Comparison of ENCODE assay signal across 21 cellular contexts in genomic region chr9:78273761-78274160, GRCh38. TPM values are rescaled to one million over a fixed set of nuclear protein-coding genes. Genes with fewer than 3 reads are reported as not detected.
DNase-seq lines count a peak whose midpoint lies in the region; ATAC-seq, FAIRE-seq and TF ChIP-seq lines count a peak whose summit lies in the region.
"Had no signal": no experiment of that assay in that cellular context is flagged by ENCODE, and none has a peak within 500 bp of the region (broad histone marks: within the 10 kb centered on the region; RNA-seq: fewer than 3 reads in every experiment).

No MANE protein-coding gene starts in this region.

- H2AK5ac ChIP-seq in IMR-90 (ENCODE audit: low read depth, low read length) (no peak overlapping the region), H9 (ENCODE audit: insufficient read length, low read length) (no peak overlapping the region)

- TF ChIP-seq RAD21 in IMR-90 (IDR thresholded peaks at IDR 0.05; ENCODE audit: low read length), result no peak

- H3K27me3 ChIP-seq in IMR-90 (ENCODE audit: control insufficient read depth, insufficient read depth, low read length), result no peaks in the 10 kb centered on the region
- no peaks in the 10 kb centered on the region for H3K27me3 ChIP-seq in bronchial epithelial cell (ENCODE audit: control insufficient read depth, insufficient read depth, low read length)
- no peaks in the 10 kb centered on the region for H3K27me3 ChIP-seq in H9 (ENCODE audit: insufficient read depth, low read length)

- H3K4ac ChIP-seq in IMR-90 (ENCODE audit: low read depth, low read length), result no peak overlapping the region
- no peak overlapping the region for H3K4ac ChIP-seq in H9 (ENCODE audit: low read depth, low read length)

- no peak for FAIRE-seq in bronchial epithelial cell (lab: Jason Lieb, UNC)
- FAIRE-seq: D721Med, GM12892, K562 had no signal

- H2AFZ ChIP-seq in IMR-90 (replicated peaks; ENCODE audit: low read length, poor library complexity), result no peak overlapping the region
- no peak overlapping the region for H2AFZ ChIP-seq in H9 (ENCODE audit: low read length)

- H3K79me1 ChIP-seq in IMR-90 (ENCODE audit: low read depth in 1 of 2, low read length in 2 of 2) (no peaks in the 10 kb centered on the region), H9 (ENCODE audit: insufficient read depth, low read depth, low read length, poor library complexity, severe bottlenecking) (no peaks in the 10 kb centered on the region)

- CTCF ChIA-PET in AG04449 (lab: Yijun Ruan, JAX) (interaction anchor here (0.7 to 3.7 kb wide), 4 partner anchors 12 to 23 kb away, joined by 3 to 24 read pairs (median 4); partner anchors contain the start of gene PSAT1), IMR-90 (lab: Yijun Ruan, JAX) (interaction anchor here (0.6 to 0.8 kb wide), 2 partner anchors 11 to 1771 kb away, joined by 3 read pairs; no protein-coding TSS in a partner anchor)

- no peak overlapping the region for H4K8ac ChIP-seq in IMR-90 (ENCODE audit: low read depth in 2 of 2, low read length in 2 of 2)
- no peak overlapping the region for H4K8ac ChIP-seq in H9 (replicated peaks; ENCODE audit: insufficient read length, low read depth, low read length)

- intact Hi-C loops in IMR-90 (cut with micrococcal nuclease), result no loop called here

- H3K9me1 ChIP-seq in IMR-90 (ENCODE audit: insufficient read depth, low read length), result no peaks in the 10 kb centered on the region

- H3K4me3 Mint-ChIP-seq in H9, result no peak overlapping the region
- H3K4me3 Mint-ChIP-seq: CD4-positive, alpha-beta memory T cell had no signal

- no peaks in the 10 kb centered on the region for H4K20me1 ChIP-seq in IMR-90 (ENCODE audit: insufficient read depth, low read length)
- H4K20me1 ChIP-seq in H9 (ENCODE audit: control insufficient read depth, insufficient read depth, insufficient read length), result no peaks in the 10 kb centered on the region

- H3K4me1 Mint-ChIP-seq in H9, result 0 out of 4 replicates have a peak, but pooled peaks cover 0 to 3% of the 10 kb centered on the region in 2 experiments

- H3K14ac ChIP-seq in IMR-90 (replicated peaks; ENCODE audit: low read depth, low read length), result no peak overlapping the region
- H3K14ac ChIP-seq in H9 (ENCODE audit: insufficient read depth, low read length), result no peak overlapping the region

- 100% methylated on average over 2 of the region's 3 CpGs; no CpG with 5 or more reads in 1 of the 2 experiments for WGBS in IMR-90 (ENCODE audit: extremely low coverage in 2 of 2, insufficient read length in 1 of 2), 2 experiments
- no CpG with 5 or more reads among the region's 3 CpGs for WGBS in H9 (ENCODE audit: extremely low coverage, insufficient read length, low lambda C conversion rate)

- ATAC-seq in IMR-90 (ENCODE audit: low read depth), result peak; percentile 84
- ATAC-seq in HG03108 (IDR thresholded peaks at IDR 0.05; ENCODE audit: unreplicated experiment), result no peak
- ATAC-seq: K562 had no signal

- H3K23ac ChIP-seq in IMR-90 (ENCODE audit: low read depth, low read length), result no peak overlapping the region
- no peak overlapping the region for H3K23ac ChIP-seq in H9 (ENCODE audit: insufficient read length, low read depth, low read length)

- no peaks in the 10 kb centered on the region for H3K27me3 Mint-ChIP-seq in H9 (ENCODE audit: low read depth)
- H3K27me3 Mint-ChIP-seq: CD4-positive, alpha-beta memory T cell had no signal

- H3K9me3 ChIP-seq in IMR-90 (ENCODE audit: control insufficient read depth, insufficient read depth, low read length) (no peaks in the 10 kb centered on the region), H9 (ENCODE audit: control insufficient read depth, low read depth, low read length) (no peaks in the 10 kb centered on the region)

- H3K4me1 ChIP-seq in IMR-90 (ENCODE audit: control insufficient read depth, insufficient read depth, low read length) (peaks cover 3% of the 10 kb centered on the region), H9 (ENCODE audit: insufficient read depth, low read length) (no peaks in the 10 kb centered on the region)

- BruUV-seq in IMR-90 (replicated peaks; lab: Mats Ljungman, UMichigan), result no TSS peak

- H3K79me2 ChIP-seq in H9 (ENCODE audit: insufficient read depth, low read length), result no peaks in the 10 kb centered on the region

- no peak overlapping the region for H2AK9ac ChIP-seq in IMR-90 (replicated peaks; ENCODE audit: low read depth, low read length, poor library complexity)

- H4K5ac ChIP-seq in IMR-90 (ENCODE audit: low read depth, low read length) (no peak overlapping the region), H9 (ENCODE audit: insufficient read length, low read depth, low read length) (no peak overlapping the region)

- H3K56ac ChIP-seq in IMR-90 (ENCODE audit: extremely low read depth, insufficient read depth, low read length) (no peak overlapping the region), H9 (ENCODE audit: insufficient read length, low read depth, low read length) (no peak overlapping the region)

- H3K27ac ChIP-seq in IMR-90 (ENCODE audit: insufficient read depth, low read length) (no peak overlapping the region), H9 (ENCODE audit: insufficient read length, low read depth, low read length) (no peak overlapping the region)
- H3K27ac ChIP-seq: 22Rv1 had no signal

- POLR2A ChIA-PET in AG04449 (lab: Yijun Ruan, JAX) (interaction anchor here (0.6 kb wide), 1 partner anchor 344 kb away, joined by 3 read pairs; no protein-coding TSS in a partner anchor), IMR-90 (lab: Charles Lee; ENCODE audit: unreplicated experiment) (interaction anchor here (0.6 kb wide), 1 partner anchor 584 kb away, joined by 3 read pairs; no protein-coding TSS in a partner anchor)

- H2BK120ac ChIP-seq in IMR-90 (ENCODE audit: low read depth, low read length) (no peak overlapping the region), H9 (ENCODE audit: low read depth, low read length, poor library complexity, severe bottlenecking) (no peak overlapping the region)

- H4K91ac ChIP-seq in IMR-90 (ENCODE audit: insufficient read depth, low read depth, low read length), result no peak overlapping the region
- H4K91ac ChIP-seq in H9 (ENCODE audit: insufficient read length, low read depth, low read length), result no peak overlapping the region

- peak overlapping the region; percentile 3; the same call in 1 of the 2 replicates for H3K18ac ChIP-seq in IMR-90 (ENCODE audit: low read depth, low read length)
- no peak overlapping the region for H3K18ac ChIP-seq in H9 (ENCODE audit: insufficient read length, low read depth, low read length)

- DNase-seq in AG04449 (ENCODE audit: low read depth, low spot score) (peak; percentile 51), IMR-90 (peak; percentile 74), bronchial epithelial cell (ENCODE audit: low read depth) (peak; percentile 16), hepatic stellate cell (ENCODE audit: low spot score) (peak; percentile 18), cerebellar nuclear complex (lab: John Stamatoyannopoulos, UW) (no peak), H9 (no peak), SW 1271 (lab: John Stamatoyannopoulos, UW) (no peak)
- DNase-seq: CD4-positive, alpha-beta memory T cell; DMS79; MV-4-11; NCI-H1417 treated with DMSO at 0.1 percent for 48 hours; NCI-H2029; NCI-H2171; NCI-H446; NCI-H69; SIG-M5 had no signal

- H3K4me2 ChIP-seq in IMR-90 (ENCODE audit: low read depth, low read length) (peak overlapping the region; percentile 16; the same call in 1 of the 2 replicates), H9 (ENCODE audit: insufficient read depth, insufficient read length, low read length) (no peak overlapping the region)

- H2BK20ac ChIP-seq in IMR-90 (ENCODE audit: low read depth, low read length), result no peak overlapping the region
- H2BK20ac ChIP-seq in H9 (ENCODE audit: low read depth, low read length, poor library complexity, severe bottlenecking), result no peak overlapping the region

- H2BK12ac ChIP-seq in H9 (ENCODE audit: insufficient read length, low read depth, low read length), result no peak overlapping the region

- in situ Hi-C loops in IMR-90 (cut with MboI; ENCODE audit: low sequenced_read_pairs), result no loop called here

- TF ChIP-seq POLR2A in IMR-90 (IDR thresholded peaks at IDR 0.05; ENCODE audit: low read depth, low read length), result no peak

- H3K4me3 ChIP-seq in AG04449 (ENCODE audit: low read depth, low read length) (no peak overlapping the region), IMR-90 (ENCODE audit: insufficient read depth, low read depth, low read length) (no peak overlapping the region), bronchial epithelial cell (ENCODE audit: low read depth, low read length) (no peak overlapping the region)
- H3K4me3 ChIP-seq: K562 had no signal

- no peak for TF ChIP-seq CTCF in AG04449 (IDR thresholded peaks at IDR 0.05; ENCODE audit: insufficient read depth, low read length, missing control alignments)
- no peak for TF ChIP-seq CTCF in IMR-90 (conservative IDR thresholded peaks at IDR 0.05; ENCODE audit: low read depth, low read length)
- no peak for TF ChIP-seq CTCF in bronchial epithelial cell (IDR thresholded peaks at IDR 0.05; ENCODE audit: insufficient read depth, low read length, severe bottlenecking)
- no peak for TF ChIP-seq CTCF in H9 (conservative IDR thresholded peaks at IDR 0.05)

- H3T11ph ChIP-seq in H9 (ENCODE audit: low read length), result no peak overlapping the region

- H3K36me3 ChIP-seq in IMR-90 (ENCODE audit: control insufficient read depth, insufficient read depth, low read length) (0 out of 2 replicates have a peak, but pooled peaks cover 1% of the 10 kb centered on the region), bronchial epithelial cell (ENCODE audit: control insufficient read depth, insufficient read depth, low read length) (no peaks in the 10 kb centered on the region)

- no peak overlapping the region for H2BK5ac ChIP-seq in IMR-90 (ENCODE audit: low read depth, low read length, poor library complexity, severe bottlenecking)
- H2BK5ac ChIP-seq in H9 (ENCODE audit: insufficient read length, low read length), result no peak overlapping the region

- no peaks in the 10 kb centered on the region for H3K9me3 Mint-ChIP-seq in H9
- H3K9me3 Mint-ChIP-seq: CD4-positive, alpha-beta memory T cell had no signal

- peak overlapping the region in 1 of 3 experiments; percentile 9; a peak in 1 of 7 replicates for H3K27ac Mint-ChIP-seq in H9
- H3K27ac Mint-ChIP-seq: CD4-positive, alpha-beta memory T cell had no signal

- no peaks in the 10 kb centered on the region for H3K23me2 ChIP-seq in H9 (ENCODE audit: insufficient read length, low read depth, low read length, poor library complexity, severe bottlenecking)

- H2BK15ac ChIP-seq in IMR-90 (ENCODE audit: low read depth, low read length) (0 out of 3 replicates have a peak overlapping the region, but pooled peaks have one; percentile 4), H9 (ENCODE audit: low read depth, low read length) (no peak overlapping the region)

- H3K9ac ChIP-seq in IMR-90 (ENCODE audit: low read depth, low read length) (no peak overlapping the region), H9 (ENCODE audit: extremely low read depth, insufficient read length, low read length) (no peak overlapping the region)

- peaks cover 4 to 26% (median 22%) of the 10 kb centered on the region in 3 experiments; a peak in 6 of 7 replicates for H3K36me3 Mint-ChIP-seq in H9 (ENCODE audit: insufficient read depth in 1 of 3, low read depth in 3 of 3)

- dilution Hi-C loops in IMR-90 (cut with HindIII; ENCODE audit: low sequenced_read_pairs, unreplicated experiment), result no loop called here

RNA-seq across cellular contexts. Expression of gene PSAT1, which starts 23.2 kb away (rescaled TPM):
- total RNA-seq in IMR-90 (2012; rRNA removed), result 88.4 and 98.9 TPM in 2 replicates
- polyA plus RNA-seq in IMR-90 (2012; rRNA removed), result 52.2 and 77.2 TPM in 2 replicates
- polyA plus RNA-seq in IMR-90 (2012; cell fraction: cytosol; rRNA removed), result 30.9 and 42.1 TPM in 2 replicates
- 15.8 and 49.8 TPM in 2 replicates for polyA plus RNA-seq in IMR-90 (2012; cell fraction: nucleus; rRNA removed; ENCODE audit: low replicate concordance)
- total RNA-seq in bronchial epithelial cell, result 142 and 241 TPM in 2 replicates
- total RNA-seq in H9 (2021), result 215 and 225 TPM in 2 replicates

RNA-seq across cellular contexts. Expression of gene CEP78, which starts 37.9 kb away (rescaled TPM):
- total RNA-seq in IMR-90 (2012; rRNA removed), result 18.3 and 21.4 TPM in 2 replicates
- 7.9 and 9.2 TPM in 2 replicates for polyA plus RNA-seq in IMR-90 (2012; rRNA removed)
- polyA plus RNA-seq in IMR-90 (2012; cell fraction: cytosol; rRNA removed), result 1.7 and 2.2 TPM in 2 replicates
- polyA plus RNA-seq in IMR-90 (2012; cell fraction: nucleus; rRNA removed; ENCODE audit: low replicate concordance), result 4.6 and 12.0 TPM in 2 replicates
- total RNA-seq in bronchial epithelial cell, result 5.9 and 7.4 TPM in 2 replicates
- total RNA-seq in H9 (2021), result 55.9 and 57.8 TPM in 2 replicates

Comparison
In these comparisons a context has a peak if more than half of its experiments do, and no peak if none do; other contexts are left out.
1. DNase-seq: peak in AG04449 (single experiment), IMR-90 (single experiment), bronchial epithelial cell (single experiment) and hepatic stellate cell (single experiment); none in cerebellar nuclear complex (0 of 2), H9 (single experiment) and SW 1271 (0 of 2).